ENCODE assay signal across 10 cellular contexts in genomic region chr22:30822216-30823014, GRCh38.
DNase-seq lines count a peak whose midpoint lies in the region; ATAC-seq and TF ChIP-seq lines count a peak whose summit lies in the region.
"Had no signal": no experiment of that assay in that cellular context is flagged by ENCODE, and none has a peak within 500 bp of the region (broad histone marks: within the 10 kb centered on the region; RNA-seq: fewer than 3 reads in every experiment).

No MANE protein-coding gene starts in this region.

- peak; percentile 21 for ATAC-seq in CD4-positive, alpha-beta T cell (ENCODE audit: poor library complexity)
- ATAC-seq in RWPE2 (ENCODE audit: low read depth) = peak; percentile 52; the same call in 2 of the 3 replicates
- ATAC-seq in HG03139 (IDR thresholded peaks at IDR 0.05; ENCODE audit: unreplicated experiment) = no peak
- ATAC-seq in activated T-helper 17 cell treated with anti-CD3 and anti-CD28 coated beads, Interleukin-2, amount 50 U/mL, for 72 hours (replicated peaks) = no peak

- peak overlapping the region; percentile 23 for H3K9ac ChIP-seq in neural cell (ENCODE audit: low read length)

- H3K4me3 ChIP-seq in RWPE2 (ENCODE audit: severe bottlenecking) = peak overlapping the region; percentile 28
- H3K4me3 ChIP-seq in esophagus muscularis mucosa = peak overlapping the region; percentile 38 to 54 (median 46)
- peak overlapping the region; percentile 72 for H3K4me3 ChIP-seq in neural cell (ENCODE audit: low read length)

- H3K4me3 Mint-ChIP-seq in CD4-positive, alpha-beta T cell = no peak overlapping the region
- H3K4me3 Mint-ChIP-seq in activated T-helper 17 cell treated with anti-CD3 and anti-CD28 coated beads, Interleukin-2, amount 50 U/mL, for 72 hours = no peak overlapping the region

- 5% methylated on average over 21 of the region's 87 CpGs for WGBS in esophagus muscularis mucosa

- no peaks in the 10 kb centered on the region for H3K79me2 ChIP-seq in neural cell (replicated peaks; ENCODE audit: insufficient read depth, low read length)

- no peaks in the 10 kb centered on the region for H3K9me3 Mint-ChIP-seq in CD4-positive, alpha-beta T cell
- H3K9me3 Mint-ChIP-seq in activated T-helper 17 cell treated with anti-CD3 and anti-CD28 coated beads, Interleukin-2, amount 50 U/mL, for 72 hours = no peaks in the 10 kb centered on the region

- H3K4me1 Mint-ChIP-seq in CD4-positive, alpha-beta T cell (ENCODE audit: low read depth) = peaks cover 13% of the 10 kb centered on the region
- no peaks in the 10 kb centered on the region for H3K4me1 Mint-ChIP-seq in activated T-helper 17 cell treated with anti-CD3 and anti-CD28 coated beads, Interleukin-2, amount 50 U/mL, for 72 hours

- H3K9me2 ChIP-seq in neural cell (ENCODE audit: insufficient read depth, low read length) = no peaks in the 10 kb centered on the region

- no peak for TF ChIP-seq POLR2A in esophagus muscularis mucosa (IDR thresholded peaks at IDR 0.05; ENCODE audit: low read depth)

- H3K27me3 Mint-ChIP-seq in CD4-positive, alpha-beta T cell = peaks cover 74% of the 10 kb centered on the region
- H3K27me3 Mint-ChIP-seq in activated T-helper 17 cell treated with anti-CD3 and anti-CD28 coated beads, Interleukin-2, amount 50 U/mL, for 72 hours = peaks cover 39% of the 10 kb centered on the region

- H2AFZ ChIP-seq in neural cell (ENCODE audit: low read depth, low read length) = no peak overlapping the region

- H4K20me1 ChIP-seq in neural cell (ENCODE audit: insufficient read depth) = no peaks in the 10 kb centered on the region

- H3K4me1 ChIP-seq in RWPE2 (ENCODE audit: insufficient read depth, poor library complexity, severe bottlenecking) (peaks cover 20% of the 10 kb centered on the region), esophagus muscularis mucosa (peaks cover 10 to 14% (median 12%) of the 10 kb centered on the region in 4 donors)

- no peaks in the 10 kb centered on the region for H3F3A ChIP-seq in neural cell (ENCODE audit: insufficient read depth, low read length, poor library complexity, severe bottlenecking)

- no peak overlapping the region for H3K4me2 ChIP-seq in neural cell (ENCODE audit: low read length)

- H3K36me3 Mint-ChIP-seq in CD4-positive, alpha-beta T cell (ENCODE audit: low read depth) = no peaks in the 10 kb centered on the region
- H3K36me3 Mint-ChIP-seq in activated T-helper 17 cell treated with anti-CD3 and anti-CD28 coated beads, Interleukin-2, amount 50 U/mL, for 72 hours (ENCODE audit: low read depth) = no peaks in the 10 kb centered on the region

- no peak overlapping the region for H3K27ac Mint-ChIP-seq in CD4-positive, alpha-beta T cell
- no peak overlapping the region for H3K27ac Mint-ChIP-seq in activated T-helper 17 cell treated with anti-CD3 and anti-CD28 coated beads, Interleukin-2, amount 50 U/mL, for 72 hours

- POLR2A ChIA-PET in CD4-positive, alpha-beta T cell (lab: Charles Lee) = no interaction called here

- no peaks in the 10 kb centered on the region for H3K9me3 ChIP-seq in CD4-positive, alpha-beta T cell (ENCODE audit: control insufficient read depth, low read length)
- H3K9me3 ChIP-seq in RWPE2 (ENCODE audit: severe bottlenecking) (no peaks in the 10 kb centered on the region), esophagus muscularis mucosa (no peaks in the 10 kb centered on the region), neural cell (ENCODE audit: low read length) (no peaks in the 10 kb centered on the region)
- H3K9me3 ChIP-seq: adrenal gland had no signal

- CTCF ChIA-PET in CD4-positive, alpha-beta T cell (lab: Charles Lee) = no interaction called here

- H3K36me3 ChIP-seq in RWPE2 (ENCODE audit: low read depth) (peaks cover 7% of the 10 kb centered on the region), esophagus muscularis mucosa (no peaks in the 10 kb centered on the region), neural cell (ENCODE audit: insufficient read depth, low read length) (no peaks in the 10 kb centered on the region)
- H3K36me3 ChIP-seq: adrenal gland had no signal

- intact Hi-C loops in CD4-positive, alpha-beta T cell (cut with DNase I, micrococcal nuclease) = no loop called here
- intact Hi-C loops in esophagus muscularis mucosa (cut with DNase I) = no loop called here

- TF ChIP-seq EP300 in esophagus muscularis mucosa (IDR thresholded peaks at IDR 0.05) (no peak), neural cell (conservative IDR thresholded peaks at IDR 0.05; ENCODE audit: poor library complexity, severe bottlenecking) (no peak)

- TF ChIP-seq CTCF in CD4-positive, alpha-beta T cell (IDR thresholded peaks at IDR 0.05) = no peak
- TF ChIP-seq CTCF in RWPE2 (IDR thresholded peaks at IDR 0.05; ENCODE audit: poor library complexity, severe bottlenecking) (no peak), esophagus muscularis mucosa (IDR thresholded peaks at IDR 0.05) (peak in 1 of 3 experiments; percentile 10), neural cell (IDR thresholded peaks at IDR 0.05; ENCODE audit: poor library complexity, severe bottlenecking) (peak; percentile 34)

- peaks cover 49% of the 10 kb centered on the region for H3K27me3 ChIP-seq in CD4-positive, alpha-beta T cell (ENCODE audit: control insufficient read depth, insufficient read depth, low read length)
- H3K27me3 ChIP-seq in RWPE2 (ENCODE audit: insufficient read depth, poor library complexity, severe bottlenecking) = no peaks in the 10 kb centered on the region
- peaks cover 0 to 71% (median 17%) of the 10 kb centered on the region in 4 donors for H3K27me3 ChIP-seq in esophagus muscularis mucosa
- peaks cover 42% of the 10 kb centered on the region for H3K27me3 ChIP-seq in neural cell (ENCODE audit: insufficient read depth, low read depth, low read length)
- H3K27me3 ChIP-seq: adrenal gland had no signal

- DNase-seq in CD4-positive, alpha-beta T cell = no peak
- no peak for DNase-seq in RWPE2 (ENCODE audit: low spot score)
- DNase-seq in esophagus muscularis mucosa (ENCODE audit: extremely low spot score) = no peak
- DNase-seq in kidney glomerular epithelial cell (lab: John Stamatoyannopoulos, UW) = no peak
- DNase-seq in epidermal melanocyte (ENCODE audit: insufficient read length, low spot score) = no peak
- DNase-seq: NCI-H2107 had no signal

- no peak for TF ChIP-seq RAD21 in neural cell (conservative IDR thresholded peaks at IDR 0.05)

- no peak overlapping the region for H3K27ac ChIP-seq in CD4-positive, alpha-beta T cell (ENCODE audit: low read depth, low read length)
- H3K27ac ChIP-seq in RWPE2 (ENCODE audit: poor library complexity, severe bottlenecking) = peak overlapping the region; percentile 72
- H3K27ac ChIP-seq in esophagus muscularis mucosa (replicated peaks in 1 of 4) = no peak overlapping the region
- no peak overlapping the region for H3K27ac ChIP-seq in neural cell (ENCODE audit: low read length)
- H3K27ac ChIP-seq: adrenal gland had no signal

TF ChIP-seq in neural cell, 6 proteins besides CTCF, POLR2A, EP300 and RAD21:
- no peak for TF ChIP-seq SMC3 (conservative IDR thresholded peaks at IDR 0.05; ENCODE audit: poor library complexity)
- TF ChIP-seq EZH2 (IDR thresholded peaks at IDR 0.05; ENCODE audit: borderline replicate concordance, insufficient read depth, low read length, poor library complexity, severe bottlenecking) = peak; percentile 83
TF ChIP-seq in neural cell: peak in this region for 1.

Comparison
In these comparisons a context has a peak if more than half of its experiments do, and no peak if none do; other contexts are left out.
1. ATAC-seq: peak in CD4-positive, alpha-beta T cell (single experiment) and RWPE2 (single experiment); none in HG03139 (single experiment) and activated T-helper 17 cell treated with anti-CD3 and anti-CD28 coated beads, Interleukin-2, amount 50 U/mL, for 72 hours (single experiment).
2. Peak in every context shown above with its lines, with median percentiles within 50 percentile points of each other: H3K4me3 ChIP-seq.